ENCODE assay signal across 11 cellular contexts in the genomic region with DNA sequence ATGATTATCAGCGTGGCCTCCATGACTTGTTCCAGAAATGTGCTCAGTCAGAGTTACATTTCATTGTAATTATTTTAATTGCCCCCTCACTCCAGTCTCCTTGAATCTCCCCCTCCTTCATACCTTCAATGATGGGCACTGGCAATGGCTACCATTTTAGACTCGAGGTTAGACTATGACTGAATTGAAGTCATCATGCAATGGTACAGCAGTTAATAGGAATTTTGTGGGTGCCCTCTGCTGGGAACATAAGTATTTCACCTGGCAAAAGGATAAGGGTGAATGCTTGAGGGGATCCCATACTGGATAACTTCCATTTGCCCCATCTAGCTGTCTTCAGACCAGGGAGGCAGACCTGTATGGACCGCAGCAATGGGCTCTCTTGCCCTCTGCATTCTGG. TPM values are rescaled to one million over a fixed set of nuclear protein-coding genes. Genes with fewer than 3 reads are reported as not detected.
A peak's percentile ranks its signal among the peaks of the same experiment; 100 is the strongest.
DNase-seq lines count a peak whose midpoint lies in the region; ATAC-seq, FAIRE-seq and TF ChIP-seq lines count a peak whose summit lies in the region.
"Had no signal": no experiment of that assay in that cellular context is flagged by ENCODE, and none has a peak within 500 bp of the region (broad histone marks: within the 10 kb centered on the region; RNA-seq: fewer than 3 reads in every experiment).

No MANE protein-coding gene starts in this region.

- no peak overlapping the region for H3K4me3 Mint-ChIP-seq in CD4-positive, alpha-beta T cell
- H3K4me3 Mint-ChIP-seq: activated CD4-positive, alpha-beta memory T cell treated with anti-CD3 and anti-CD28 coated beads, Interleukin-2, amount 10 ng/mL, durations not matched to agents 7 days and 5 days had no signal

- no peaks in the 10 kb centered on the region for H3K36me3 Mint-ChIP-seq in CD4-positive, alpha-beta T cell (ENCODE audit: low read depth)

- CTCF ChIA-PET in CD4-positive, alpha-beta T cell (lab: Charles Lee) = no interaction called here

- no peak overlapping the region for H3K27ac Mint-ChIP-seq in CD4-positive, alpha-beta T cell
- H3K27ac Mint-ChIP-seq: activated CD4-positive, alpha-beta memory T cell treated with anti-CD3 and anti-CD28 coated beads, Interleukin-2, amount 10 ng/mL, durations not matched to agents 7 days and 5 days had no signal

- H3K9me1 ChIP-seq in keratinocyte (ENCODE audit: control insufficient read depth, extremely low read depth, insufficient read depth, low read length) = no peaks in the 10 kb centered on the region

- ATAC-seq in CD4-positive, alpha-beta T cell (ENCODE audit: poor library complexity) = no peak
- ATAC-seq in GM18867 (IDR thresholded peaks at IDR 0.05; ENCODE audit: unreplicated experiment) (no peak), HG02610 (IDR thresholded peaks at IDR 0.05; ENCODE audit: unreplicated experiment) (no peak), GM21367 (IDR thresholded peaks at IDR 0.05; ENCODE audit: unreplicated experiment) (no peak)

- FAIRE-seq in keratinocyte (lab: Jason Lieb, UNC) = no peak
- FAIRE-seq: urothelium cell line had no signal

- no peak overlapping the region for H3K27ac ChIP-seq in CD4-positive, alpha-beta T cell (ENCODE audit: low read depth, low read length)
- H3K27ac ChIP-seq in Karpas-422 (ENCODE audit: low read length) (no peak overlapping the region), brain microvascular endothelial cell (no peak overlapping the region), keratinocyte (ENCODE audit: control insufficient read depth, insufficient read depth, low read length) (no peak overlapping the region)

- H3K9me3 Mint-ChIP-seq in CD4-positive, alpha-beta T cell = peaks cover 3% of the 10 kb centered on the region
- H3K9me3 Mint-ChIP-seq: activated CD4-positive, alpha-beta memory T cell treated with anti-CD3 and anti-CD28 coated beads, Interleukin-2, amount 10 ng/mL, durations not matched to agents 7 days and 5 days had no signal

- H2AFZ ChIP-seq in Karpas-422 (ENCODE audit: low read length) (no peak overlapping the region), keratinocyte (ENCODE audit: control insufficient read depth, low read length) (no peak overlapping the region)

- peak; percentile 29 for TF ChIP-seq CTCF in CD4-positive, alpha-beta T cell (IDR thresholded peaks at IDR 0.05)
- peak; percentile 45 for TF ChIP-seq CTCF in brain microvascular endothelial cell (IDR thresholded peaks at IDR 0.05; ENCODE audit: low read depth, low read length, missing control alignments)
- TF ChIP-seq CTCF in keratinocyte (optimal IDR thresholded peaks at IDR 0.05 in 1 of 3, IDR thresholded peaks at IDR 0.05 in 1 of 3, conservative IDR thresholded peaks at IDR 0.05 in 1 of 3; ENCODE audit: extremely low read depth in 1 of 3, insufficient read depth in 2 of 3, low read length in 3 of 3) = peak; percentile 29 to 40 (median 31)

- H4K20me1 ChIP-seq in Karpas-422 (ENCODE audit: insufficient read depth, low read depth, low read length) (no peaks in the 10 kb centered on the region), keratinocyte (ENCODE audit: control insufficient read depth, extremely low read depth, insufficient read depth, low read length) (no peaks in the 10 kb centered on the region)

- intact Hi-C loops in CD4-positive, alpha-beta T cell (cut with DNase I, micrococcal nuclease) = no loop called here

- H3K4me2 ChIP-seq in Karpas-422 (ENCODE audit: low read depth, low read length, poor library complexity, severe bottlenecking) (no peak overlapping the region), keratinocyte (ENCODE audit: control insufficient read depth, extremely low read depth, insufficient read depth, low read depth, low read length) (no peak overlapping the region)

- in situ Hi-C loops in brain microvascular endothelial cell (cut with HindIII; ENCODE audit: low pct_ligation_motif_present, low sequenced_read_pairs) = no loop called here

- no peaks in the 10 kb centered on the region for H3K27me3 Mint-ChIP-seq in CD4-positive, alpha-beta T cell

- dilution Hi-C loops in keratinocyte (cut with MboI; ENCODE audit: extremely low pct_ligation_motif_present, low sequenced_read_pairs) = no loop called here

- no peaks in the 10 kb centered on the region for H3K9me3 ChIP-seq in CD4-positive, alpha-beta T cell (ENCODE audit: control insufficient read depth, low read length)
- H3K9me3 ChIP-seq in Karpas-422 (ENCODE audit: low read length) (no peaks in the 10 kb centered on the region), keratinocyte (ENCODE audit: control insufficient read depth, low read depth, low read length) (no peaks in the 10 kb centered on the region)

- H3K36me3 ChIP-seq in Karpas-422 (ENCODE audit: insufficient read depth, low read length) (no peaks in the 10 kb centered on the region), brain microvascular endothelial cell (replicated peaks) (no peaks in the 10 kb centered on the region), keratinocyte (ENCODE audit: control insufficient read depth in 2 of 2, extremely low read depth in 1 of 2, insufficient read depth in 2 of 2, low read length in 2 of 2) (no peaks in the 10 kb centered on the region)

- H3K27me3 ChIP-seq in CD4-positive, alpha-beta T cell (ENCODE audit: control insufficient read depth, insufficient read depth, low read length) = no peaks in the 10 kb centered on the region
- no peaks in the 10 kb centered on the region for H3K27me3 ChIP-seq in Karpas-422 (ENCODE audit: low read length)
- no peaks in the 10 kb centered on the region for H3K27me3 ChIP-seq in brain microvascular endothelial cell (replicated peaks)
- H3K27me3 ChIP-seq in keratinocyte (ENCODE audit: control insufficient read depth, extremely low read depth, insufficient read depth, low read length) = no peaks in the 10 kb centered on the region

- DNase-seq in CD4-positive, alpha-beta T cell = no peak
- DNase-seq in Karpas-422 = peak; percentile 45
- DNase-seq in brain microvascular endothelial cell = no peak
- no peak for DNase-seq in keratinocyte (ENCODE audit: low read depth, low spot score)
- no peak for DNase-seq in NOMO-1 treated with dmso at 0.1 percent for 144 hours (lab: John Stamatoyannopoulos, UW; ENCODE audit: unreplicated experiment)
- DNase-seq: activated CD4-positive, alpha-beta memory T cell treated with anti-CD3 and anti-CD28 coated beads, Interleukin-2, amount 10 ng/mL, durations not matched to agents 7 days and 5 days; occipital lobe had no signal

- H3K79me2 ChIP-seq in Karpas-422 (ENCODE audit: low read length) (no peaks in the 10 kb centered on the region), keratinocyte (ENCODE audit: control insufficient read depth, insufficient read depth, low read length) (no peaks in the 10 kb centered on the region)

- H3K9ac ChIP-seq in Karpas-422 (ENCODE audit: low read length) = no peak overlapping the region
- no peak overlapping the region for H3K9ac ChIP-seq in keratinocyte (ENCODE audit: control insufficient read depth, extremely low read depth, insufficient read depth, low read length)

- no peaks in the 10 kb centered on the region for H3K9me2 ChIP-seq in Karpas-422 (replicated peaks; ENCODE audit: insufficient read depth, low read length)

- POLR2A ChIA-PET in CD4-positive, alpha-beta T cell (lab: Charles Lee) = no interaction called here

- H3K4me1 ChIP-seq in Karpas-422 (ENCODE audit: low read length) = no peaks in the 10 kb centered on the region
- no peaks in the 10 kb centered on the region for H3K4me1 ChIP-seq in keratinocyte (ENCODE audit: control insufficient read depth, extremely low read depth, insufficient read depth, low read length)

- no peak overlapping the region for H3K4me3 ChIP-seq in Karpas-422 (ENCODE audit: low read length)
- H3K4me3 ChIP-seq in brain microvascular endothelial cell (ENCODE audit: low read depth, low read length) = no peak overlapping the region
- H3K4me3 ChIP-seq in keratinocyte (ENCODE audit: control insufficient read depth in 2 of 3, extremely low read depth in 1 of 3, insufficient read depth in 2 of 3, low read depth in 1 of 3, low read length in 3 of 3) = no peak overlapping the region

- no peaks in the 10 kb centered on the region for H3K4me1 Mint-ChIP-seq in CD4-positive, alpha-beta T cell (ENCODE audit: low read depth)

RNA-seq across cellular contexts. Expression of gene USP12, which starts 32.2 kb away (rescaled TPM):
- total RNA-seq in CD4-positive, alpha-beta T cell = 10 to 100 TPM; 56.9 to 58.8 TPM
- 3.1 and 7.2 TPM in 2 replicates for total RNA-seq in Karpas-422 (2014; rRNA removed; shearing (Covaris generic); ENCODE audit: low replicate concordance)
- 9.7 to 20.7 TPM (median 11.2 TPM) in 3 replicates for polyA plus RNA-seq in keratinocyte
- 11.4 TPM for polyA plus RNA-seq in keratinocyte (2011; ENCODE audit: low read depth)
- polyA plus RNA-seq in keratinocyte (2011; cell fraction: cytosol; rRNA removed) = 9.4 and 19.0 TPM in 2 replicates
- polyA plus RNA-seq in keratinocyte (2011; cell fraction: nucleus; rRNA removed) = 9.1 and 11.4 TPM in 2 replicates
- polyA plus RNA-seq in keratinocyte (2012; ENCODE audit: low replicate concordance) = 12.9 and 19.2 TPM in 2 replicates
- 2.1 to 19.8 TPM (median 9.6 TPM) in 3 replicates for polyA minus RNA-seq in keratinocyte
- 9.2 TPM for polyA minus RNA-seq in keratinocyte (2011; cell fraction: cytosol; rRNA and poly(A)+ RNA removed)
- 8.4 and 16.5 TPM in 2 replicates for polyA minus RNA-seq in keratinocyte (2011; cell fraction: nucleus; rRNA and poly(A)+ RNA removed)

RNA-seq across cellular contexts. Expression of gene RPL21, which starts 47.5 kb away (rescaled TPM):
- total RNA-seq in CD4-positive, alpha-beta T cell = 1,000 to 10,000 TPM; 2,736 to 2,941 TPM
- total RNA-seq in Karpas-422 (2014; rRNA removed; shearing (Covaris generic); ENCODE audit: low replicate concordance) = 695 and 1,354 TPM in 2 replicates
- polyA plus RNA-seq in keratinocyte = 1,238 to 1,751 TPM (median 1,377 TPM) in 3 replicates
- 522 TPM for polyA plus RNA-seq in keratinocyte (2011; ENCODE audit: low read depth)
- polyA plus RNA-seq in keratinocyte (2011; cell fraction: cytosol; rRNA removed) = 1,297 and 1,976 TPM in 2 replicates
- polyA plus RNA-seq in keratinocyte (2011; cell fraction: nucleus; rRNA removed) = 270 and 346 TPM in 2 replicates
- 1,973 and 2,515 TPM in 2 replicates for polyA plus RNA-seq in keratinocyte (2012; ENCODE audit: low replicate concordance)
- polyA minus RNA-seq in keratinocyte = 17.9 to 194 TPM (median 98.4 TPM) in 3 replicates
- polyA minus RNA-seq in keratinocyte (2011; cell fraction: cytosol; rRNA and poly(A)+ RNA removed) = 249 TPM
- 64.2 and 123 TPM in 2 replicates for polyA minus RNA-seq in keratinocyte (2011; cell fraction: nucleus; rRNA and poly(A)+ RNA removed)
